ENCODE assay signal across 8 cellular contexts in the genomic region with DNA sequence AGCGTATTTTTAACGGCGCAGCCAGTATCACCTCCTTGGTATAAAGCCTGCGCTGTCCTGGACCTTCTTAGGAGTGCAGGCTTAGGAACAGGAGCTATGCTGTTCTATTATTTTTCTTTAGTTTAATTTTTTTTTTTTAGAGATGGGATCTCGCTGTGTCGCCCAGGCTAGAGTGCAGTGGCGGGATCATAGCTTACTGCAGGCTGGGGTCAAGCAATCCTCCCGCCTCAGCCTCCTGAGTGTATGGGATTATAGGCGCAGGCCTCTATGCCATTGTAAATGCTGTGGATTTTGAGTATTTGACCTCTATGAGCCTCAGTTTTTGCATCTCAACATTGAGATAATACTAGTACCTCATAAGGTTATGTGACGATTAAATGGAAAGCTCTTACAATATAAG. TPM values are rescaled to one million over a fixed set of nuclear protein-coding genes. Genes with fewer than 3 reads are reported as not detected.
DNase-seq lines count a peak whose midpoint lies in the region; ATAC-seq and TF ChIP-seq lines count a peak whose summit lies in the region.

No MANE protein-coding gene starts in this region.

- peak overlapping the region; percentile 82 for H3K4me3 ChIP-seq in GM08714 (ENCODE audit: low read length)
- H3K4me3 ChIP-seq in fibroblast of mammary gland (ENCODE audit: control insufficient read depth, low read depth, low read length), result peak overlapping the region; percentile 87
- H3K4me3 ChIP-seq in retinal pigment epithelial cell (ENCODE audit: low read length), result peak overlapping the region; percentile 71

- H3K9me3 ChIP-seq in T-helper 17 cell (ENCODE audit: control insufficient read depth, low read length, poor library complexity, severe bottlenecking), result peaks cover 6% of the 10 kb centered on the region

- peaks cover 8% of the 10 kb centered on the region for H3K36me3 Mint-ChIP-seq in T-helper 17 cell (ENCODE audit: low read depth)

- ATAC-seq in T-helper 17 cell, result no peak

- peaks cover 7% of the 10 kb centered on the region for H3K27me3 Mint-ChIP-seq in T-helper 17 cell

- H3K4me1 Mint-ChIP-seq in T-helper 17 cell, result peaks cover 33% of the 10 kb centered on the region

- H3K27ac Mint-ChIP-seq in T-helper 17 cell, result peak overlapping the region; percentile 99

- no peak for TF ChIP-seq CTCF in fibroblast of mammary gland (conservative IDR thresholded peaks at IDR 0.05; ENCODE audit: control insufficient read depth, insufficient read depth, low read depth, low read length)
- TF ChIP-seq CTCF in retinal pigment epithelial cell (conservative IDR thresholded peaks at IDR 0.05; ENCODE audit: low read depth, low read length), result no peak

- DNase-seq in T-helper 17 cell (no peak), fibroblast of mammary gland (ENCODE audit: low read depth) (no peak), retinal pigment epithelial cell (ENCODE audit: low read depth) (no peak), NAMALWA (ENCODE audit: low spot score) (no peak), GM19238 (ENCODE audit: insufficient read length, low spot score) (no peak), amygdala (lab: John Stamatoyannopoulos, UW) (no peak), foreskin melanocyte (no peak)

- peak overlapping the region; percentile 99 for H3K4me3 Mint-ChIP-seq in T-helper 17 cell

RNA-seq across cellular contexts. Expression of a gene that starts 4.1 kb away (rescaled TPM):
- total RNA-seq in T-helper 17 cell, result not detected

RNA-seq across cellular contexts. Expression of a gene that starts 15.5 kb away (rescaled TPM):
- 1 to 10 TPM; 7.5 to 8.6 TPM for total RNA-seq in T-helper 17 cell

RNA-seq across cellular contexts. Expression of a gene that starts 41.7 kb away (rescaled TPM):
- total RNA-seq in T-helper 17 cell, result 10 to 100 TPM; 39.0 to 59.6 TPM
